Comparison of ENCODE assay signal across 9 cellular contexts in genomic region chr14:58749066-58749669, GRCh38.
A peak's percentile ranks its signal among the peaks of the same experiment; 100 is the strongest.
DNase-seq lines count a peak whose midpoint lies in the region; ATAC-seq and TF ChIP-seq lines count a peak whose summit lies in the region.
"Had no signal": no experiment of that assay in that cellular context is flagged by ENCODE, and none has a peak within 500 bp of the region (broad histone marks: within the 10 kb centered on the region; RNA-seq: fewer than 3 reads in every experiment).

No MANE protein-coding gene starts in this region.

- peak overlapping the region; percentile 1; the same call in 1 of the 2 replicates for H3K9ac ChIP-seq in SK-N-SH

- no peaks in the 10 kb centered on the region for H3K36me3 ChIP-seq in SK-N-SH (replicated peaks in 1 of 2; ENCODE audit: control insufficient read depth in 1 of 2, insufficient read depth in 2 of 2, low read length in 1 of 2)
- H3K36me3 ChIP-seq in stomach: no peaks in the 10 kb centered on the region

- peak overlapping the region; percentile 25 for H3K4me2 ChIP-seq in SK-N-SH

- H3F3A ChIP-seq in SK-N-SH (replicated peaks; ENCODE audit: insufficient read depth): peaks cover 31% of the 10 kb centered on the region

- H3K9me3 ChIP-seq in SK-N-SH (no peaks in the 10 kb centered on the region), stomach (no peaks in the 10 kb centered on the region)

- no peak for TF ChIP-seq CTCF in SK-N-SH (IDR thresholded peaks at IDR 0.05)
- no peak for TF ChIP-seq CTCF in foreskin keratinocyte (conservative IDR thresholded peaks at IDR 0.05)
- TF ChIP-seq CTCF in stomach (IDR thresholded peaks at IDR 0.05): no peak
- TF ChIP-seq CTCF in glutamatergic neuron (IDR thresholded peaks at IDR 0.05; ENCODE audit: partially characterized antibody, unreplicated experiment): no peak

- no peak for TF ChIP-seq POLR2A in stomach (IDR thresholded peaks at IDR 0.05)

- H3K4me3 ChIP-seq in SK-N-SH (ENCODE audit: low read depth in 2 of 2, low read length in 1 of 2): no peak overlapping the region
- H3K4me3 ChIP-seq in stomach: no peak overlapping the region

- H3K27me3 ChIP-seq in SK-N-SH (ENCODE audit: insufficient read depth) (no peaks in the 10 kb centered on the region), foreskin keratinocyte (peaks cover 3% of the 10 kb centered on the region), stomach (no peaks in the 10 kb centered on the region)

- H3K79me2 ChIP-seq in SK-N-SH (ENCODE audit: insufficient read depth): no peaks in the 10 kb centered on the region

- H3K9me2 ChIP-seq in SK-N-SH: no peaks in the 10 kb centered on the region

- DNase-seq in activated T-cell treated with anti-CD3 and anti-CD28 coated beads, Interleukin-2, amount 50 U/mL, for 4 hours: no peak
- DNase-seq in activated T-cell treated with anti-CD3 and anti-CD28 coated beads for 4 hours: no peak
- DNase-seq in SK-N-SH: no peak
- peak; percentile 53 to 69 for DNase-seq in foreskin keratinocyte
- DNase-seq in stomach: peak; percentile 51
- no peak for DNase-seq in glutamatergic neuron

- TF ChIP-seq RAD21 in SK-N-SH (IDR thresholded peaks at IDR 0.05; ENCODE audit: low read length): no peak

- TF ChIP-seq EP300 in SK-N-SH (IDR thresholded peaks at IDR 0.05; ENCODE audit: borderline replicate concordance in 1 of 2, low read depth in 1 of 2, low read length in 1 of 2): peak in 1 of 2 experiments; percentile 67; a peak in 1 of 4 replicates
- no peak for TF ChIP-seq EP300 in stomach (IDR thresholded peaks at IDR 0.05)

- H2AFZ ChIP-seq in SK-N-SH (ENCODE audit: low read depth): peak overlapping the region; percentile 7; the same call in 1 of the 2 replicates

- peaks cover 2% of the 10 kb centered on the region for H3K27me3 Mint-ChIP-seq in activated T-cell treated with anti-CD3 and anti-CD28 coated beads, Interleukin-2, amount 50 U/mL, for 4 hours (ENCODE audit: low read depth)
- no peaks in the 10 kb centered on the region for H3K27me3 Mint-ChIP-seq in glutamatergic neuron (ENCODE audit: unreplicated experiment)

- H4K20me1 ChIP-seq in SK-N-SH (ENCODE audit: insufficient read depth): no peaks in the 10 kb centered on the region

- ATAC-seq in activated T-cell treated with anti-CD3 and anti-CD28 coated beads, Interleukin-2, amount 50 U/mL, for 4 hours: peak; percentile 73 to 75
- ATAC-seq in GM21390 (IDR thresholded peaks at IDR 0.05; ENCODE audit: unreplicated experiment) (peak; percentile 85), HG03520 (IDR thresholded peaks at IDR 0.05; ENCODE audit: unreplicated experiment) (peak; percentile 78), foreskin keratinocyte (peak; percentile 58)

- no peak overlapping the region for H3K4me3 Mint-ChIP-seq in activated T-cell treated with anti-CD3 and anti-CD28 coated beads, Interleukin-2, amount 50 U/mL, for 4 hours
- H3K4me3 Mint-ChIP-seq in glutamatergic neuron (ENCODE audit: unreplicated experiment): no peak overlapping the region
- H3K4me3 Mint-ChIP-seq: brain had no signal

- peak overlapping the region in 1 of 2 experiments; percentile 78; a peak in 2 of 4 replicates for H3K27ac ChIP-seq in SK-N-SH (ENCODE audit: low read depth in 2 of 2, low read length in 1 of 2)
- H3K27ac ChIP-seq in foreskin keratinocyte: no peak overlapping the region
- H3K27ac ChIP-seq in stomach: peak overlapping the region in 4 of 5 donors; percentile 59 to 85 (median 75)

- no peak overlapping the region for H3K27ac Mint-ChIP-seq in glutamatergic neuron (ENCODE audit: unreplicated experiment)

- peaks cover 8% of the 10 kb centered on the region for H3K4me1 Mint-ChIP-seq in activated T-cell treated with anti-CD3 and anti-CD28 coated beads, Interleukin-2, amount 50 U/mL, for 4 hours (ENCODE audit: low read depth)
- peaks cover 4% of the 10 kb centered on the region for H3K4me1 Mint-ChIP-seq in glutamatergic neuron (ENCODE audit: low read depth, unreplicated experiment)

- H3K9me3 Mint-ChIP-seq in activated T-cell treated with anti-CD3 and anti-CD28 coated beads, Interleukin-2, amount 50 U/mL, for 4 hours: no peaks in the 10 kb centered on the region
- peaks cover 3% of the 10 kb centered on the region for H3K9me3 Mint-ChIP-seq in glutamatergic neuron (ENCODE audit: unreplicated experiment)

- intact Hi-C loops in stomach (cut with DNase I; ENCODE audit: low total_unique reads): no loop called here

- CTCF ChIA-PET in SK-N-SH (lab: Yijun Ruan, JAX): no interaction called here

- H3K36me3 Mint-ChIP-seq in activated T-cell treated with anti-CD3 and anti-CD28 coated beads, Interleukin-2, amount 50 U/mL, for 4 hours (ENCODE audit: insufficient read depth): no peaks in the 10 kb centered on the region
- peaks cover 3% of the 10 kb centered on the region for H3K36me3 Mint-ChIP-seq in glutamatergic neuron (ENCODE audit: unreplicated experiment)
- H3K36me3 Mint-ChIP-seq: brain had no signal

- 30% methylated on average over 5 of the region's 5 CpGs for WGBS in SK-N-SH (ENCODE audit: low lambda C conversion rate)
- WGBS in stomach, 5 donors: 32 to 41% (median 35%) methylated on average over 5 of the region's 5 CpGs

- POLR2A ChIA-PET in SK-N-SH (lab: Yijun Ruan, JAX): no interaction called here

- H3K4me1 ChIP-seq in SK-N-SH (ENCODE audit: control insufficient read depth in 1 of 2, insufficient read depth in 2 of 2, low read depth in 1 of 2, low read length in 1 of 2) (peaks cover 0 to 6% of the 10 kb centered on the region in 2 experiments; a peak in 2 of 4 replicates), foreskin keratinocyte (peaks cover 15% of the 10 kb centered on the region), stomach (peaks cover 14 to 84% (median 50%) of the 10 kb centered on the region in 4 donors)

TF ChIP-seq in SK-N-SH, 30 proteins besides CTCF, POLR2A, EP300 and RAD21 (continues in another document):
- no peak for TF ChIP-seq SMC3 (IDR thresholded peaks at IDR 0.05; ENCODE audit: low read depth, low read length)
- peak; percentile 82 for TF ChIP-seq TCF12 (IDR thresholded peaks at IDR 0.05)
- TF ChIP-seq ELF1 (IDR thresholded peaks at IDR 0.05): no peak
- TF ChIP-seq FOSL2 (IDR thresholded peaks at IDR 0.05; ENCODE audit: borderline replicate concordance, low read depth): peak; percentile 48; the same call in 1 of the 2 replicates
- TF ChIP-seq FOXM1 (IDR thresholded peaks at IDR 0.05; ENCODE audit: low read depth): peak; percentile 55; the same call in 1 of the 2 replicates
- TF ChIP-seq RCOR1 (IDR thresholded peaks at IDR 0.05; ENCODE audit: low read length): no peak
- TF ChIP-seq YY1 (IDR thresholded peaks at IDR 0.05; ENCODE audit: low read depth): no peak
- no peak for TF ChIP-seq TAF1 (IDR thresholded peaks at IDR 0.05; ENCODE audit: borderline replicate concordance, low read depth, low read length)
- no peak for TF ChIP-seq GATA2 (CRISPR knock-in tag; IDR thresholded peaks at IDR 0.05)
- no peak for TF ChIP-seq EZH2phosphoT487 (IDR thresholded peaks at IDR 0.05; ENCODE audit: borderline replicate concordance, low read depth)
- no peak for TF ChIP-seq RFX5 (IDR thresholded peaks at IDR 0.05; ENCODE audit: low read length)
- TF ChIP-seq JUND (IDR thresholded peaks at IDR 0.05): peak; percentile 65
- TF ChIP-seq RXRA (IDR thresholded peaks at IDR 0.05; ENCODE audit: borderline replicate concordance, low read depth): peak; percentile 55; the same call in 1 of the 2 replicates
- TF ChIP-seq NFIC (IDR thresholded peaks at IDR 0.05; ENCODE audit: borderline replicate concordance): peak; percentile 95
- TF ChIP-seq TEAD4 (IDR thresholded peaks at IDR 0.05; ENCODE audit: borderline replicate concordance, insufficient read depth): 0 out of 2 replicates have a peak, but pooled peaks have one; percentile 45
- TF ChIP-seq MEF2A (IDR thresholded peaks at IDR 0.05; ENCODE audit: borderline replicate concordance, low read depth): peak; percentile 26; the same call in 1 of the 2 replicates
- TF ChIP-seq, protein P1, sequence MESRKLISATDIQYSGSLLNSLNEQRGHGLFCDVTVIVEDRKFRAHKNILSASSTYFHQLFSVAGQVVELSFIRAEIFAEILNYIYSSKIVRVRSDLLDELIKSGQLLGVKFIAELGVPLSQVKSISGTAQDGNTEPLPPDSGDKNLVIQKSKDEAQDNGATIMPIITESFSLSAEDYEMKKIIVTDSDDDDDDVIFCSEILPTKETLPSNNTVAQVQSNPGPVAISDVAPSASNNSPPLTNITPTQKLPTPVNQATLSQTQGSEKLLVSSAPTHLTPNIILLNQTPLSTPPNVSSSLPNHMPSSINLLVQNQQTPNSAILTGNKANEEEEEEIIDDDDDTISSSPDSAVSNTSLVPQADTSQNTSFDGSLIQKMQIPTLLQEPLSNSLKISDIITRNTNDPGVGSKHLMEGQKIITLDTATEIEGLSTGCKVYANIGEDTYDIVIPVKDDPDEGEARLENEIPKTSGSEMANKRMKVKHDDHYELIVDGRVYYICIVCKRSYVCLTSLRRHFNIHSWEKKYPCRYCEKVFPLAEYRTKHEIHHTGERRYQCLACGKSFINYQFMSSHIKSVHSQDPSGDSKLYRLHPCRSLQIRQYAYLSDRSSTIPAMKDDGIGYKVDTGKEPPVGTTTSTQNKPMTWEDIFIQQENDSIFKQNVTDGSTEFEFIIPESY (IDR thresholded peaks at IDR 0.05; ENCODE audit: borderline replicate concordance, low read depth): no peak
- no peak for TF ChIP-seq USF2 (IDR thresholded peaks at IDR 0.05; ENCODE audit: borderline replicate concordance, low read depth, low read length)
- no peak for TF ChIP-seq CHD2 (IDR thresholded peaks at IDR 0.05; ENCODE audit: low read length, partially characterized antibody)
- TF ChIP-seq IRF3 (IDR thresholded peaks at IDR 0.05; ENCODE audit: low read depth, low read length): no peak

Comparison
In these comparisons a context has a peak if more than half of its experiments do, and no peak if none do; other contexts are left out.
1. DNase-seq: peak in foreskin keratinocyte (2 of 2) and stomach (single experiment); none in activated T-cell treated with anti-CD3 and anti-CD28 coated beads, Interleukin-2, amount 50 U/mL, for 4 hours (single experiment), activated T-cell treated with anti-CD3 and anti-CD28 coated beads for 4 hours (single experiment), SK-N-SH (single experiment) and glutamatergic neuron (single experiment).
2. Peak in every context shown above with its lines, with median percentiles within 50 percentile points of each other: ATAC-seq.